Comparison of ENCODE assay signal across 15 cellular contexts in the genomic region with DNA sequence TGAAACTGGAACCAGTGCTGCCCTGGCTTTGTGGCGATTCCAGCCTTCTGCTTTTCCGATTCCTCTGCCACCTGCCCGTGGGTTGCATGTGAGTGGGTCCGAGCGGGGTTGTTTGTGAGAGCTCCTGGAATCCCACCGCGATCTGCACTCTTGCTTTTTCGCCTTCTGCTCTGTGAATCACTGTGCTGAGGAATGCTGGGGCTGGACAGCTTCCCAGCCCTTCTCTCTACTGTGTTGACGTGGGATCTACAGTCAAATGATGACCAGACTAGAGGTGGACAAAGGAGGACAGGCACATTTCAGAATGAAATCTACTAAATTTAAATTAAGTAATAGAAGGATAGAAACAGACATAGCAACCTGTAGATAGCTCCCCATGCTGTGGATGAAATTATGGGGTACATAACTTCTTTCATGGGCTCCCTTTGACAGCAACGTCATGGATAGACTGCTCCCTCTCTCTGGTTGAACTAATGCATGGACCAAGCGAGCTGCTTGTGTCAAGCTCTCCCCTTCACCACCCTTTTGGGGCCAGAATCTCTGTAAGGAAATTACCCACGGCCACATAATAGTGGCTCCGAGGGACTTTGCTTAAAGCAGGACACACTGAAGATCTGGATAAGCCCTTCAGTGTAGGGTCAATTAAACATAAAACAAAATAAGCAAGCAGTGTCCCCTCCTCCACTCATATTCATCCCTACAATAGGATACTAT. TPM values are rescaled to one million over a fixed set of nuclear protein-coding genes. Genes with fewer than 3 reads are reported as not detected.
DNase-seq lines count a peak whose midpoint lies in the region; ATAC-seq and TF ChIP-seq lines count a peak whose summit lies in the region.
"Had no signal": no experiment of that assay in that cellular context is flagged by ENCODE, and none has a peak within 500 bp of the region (broad histone marks: within the 10 kb centered on the region; RNA-seq: fewer than 3 reads in every experiment).

No MANE protein-coding gene starts in this region.

- CTCF ChIA-PET in activated naive CD4-positive, alpha-beta T cell treated with anti-CD3 and anti-CD28 coated beads, Interleukin-2, amount 10 ng/mL, durations not matched to agents 7 days and 5 days (lab: Charles Lee), result interaction anchor here (1.2 to 3.6 kb wide), 3 partner anchors 82 to 484 kb away, joined by 3 to 34 read pairs (median 5); no protein-coding TSS in a partner anchor
- CTCF ChIA-PET in MCF 10A (lab: Yijun Ruan, JAX), result interaction anchor here (0.9 to 6.3 kb wide), 5 partner anchors 10 to 485 kb away, joined by 3 to 72 read pairs (median 3); no protein-coding TSS in a partner anchor
- CTCF ChIA-PET in activated CD8-positive, alpha-beta T cell treated with anti-CD3 and anti-CD28 coated beads, Interleukin-2, amount 10 ng/mL, durations not matched to agents 7 days and 5 days (lab: Charles Lee), result interaction anchor here (1.1 to 1.9 kb wide), 4 partner anchors 21 to 484 kb away, joined by 3 to 6 read pairs (median 4); no protein-coding TSS in a partner anchor

- H3K27ac ChIP-seq in substantia nigra (ENCODE audit: low read depth, low read length, poor library complexity, severe bottlenecking) (no peak overlapping the region), testis (no peak overlapping the region)
- H3K27ac ChIP-seq: Peyer's patch, transverse colon, VCaP had no signal

- H3K36me3 ChIP-seq in testis (ENCODE audit: low read depth, missing control alignments), result no peaks in the 10 kb centered on the region
- H3K36me3 ChIP-seq: Peyer's patch, transverse colon had no signal

- H3K4me1 Mint-ChIP-seq in activated naive CD4-positive, alpha-beta T cell treated with anti-CD3 and anti-CD28 coated beads, Interleukin-2, amount 10 ng/mL, durations not matched to agents 7 days and 5 days, result peaks cover 23% of the 10 kb centered on the region
- peaks cover 8% of the 10 kb centered on the region for H3K4me1 Mint-ChIP-seq in MCF 10A (ENCODE audit: insufficient read depth, unreplicated experiment)
- H3K4me1 Mint-ChIP-seq in type B pancreatic cell (ENCODE audit: unreplicated experiment), result peaks cover 12% of the 10 kb centered on the region
- H3K4me1 Mint-ChIP-seq in activated CD8-positive, alpha-beta T cell treated with anti-CD3 and anti-CD28 coated beads, Interleukin-2, amount 10 ng/mL, durations not matched to agents 7 days and 5 days (ENCODE audit: low read depth), result peaks cover 15% of the 10 kb centered on the region

- intact Hi-C loops in MCF 10A (cut with micrococcal nuclease), result loop anchor here (5.0 kb wide), 1 partner anchor 81 kb away; no protein-coding TSS in a partner anchor
- intact Hi-C loops in testis (cut with DNase I; ENCODE audit: low total_unique reads), result no loop called here

- H3K4me1 ChIP-seq in testis, result peaks cover 10% of the 10 kb centered on the region

- 32 to 38% methylated on average over 13 of the region's 13 CpGs for WGBS in testis, 2 donors

- H3K9me3 ChIP-seq in testis, result no peaks in the 10 kb centered on the region
- H3K9me3 ChIP-seq: Peyer's patch, transverse colon had no signal

- no peak overlapping the region for H3K4me3 ChIP-seq in testis
- H3K4me3 ChIP-seq: transverse colon had no signal

- H3K36me3 Mint-ChIP-seq in activated naive CD4-positive, alpha-beta T cell treated with anti-CD3 and anti-CD28 coated beads, Interleukin-2, amount 10 ng/mL, durations not matched to agents 7 days and 5 days, result no peaks in the 10 kb centered on the region
- no peaks in the 10 kb centered on the region for H3K36me3 Mint-ChIP-seq in activated naive CD4-positive, alpha-beta T cell treated with anti-CD3 and anti-CD28 coated beads, Interleukin-2, amount 50 U/mL, for 72 hours
- peaks cover 5% of the 10 kb centered on the region for H3K36me3 Mint-ChIP-seq in MCF 10A (ENCODE audit: insufficient read depth, unreplicated experiment)
- H3K36me3 Mint-ChIP-seq in type B pancreatic cell, result no peaks in the 10 kb centered on the region
- no peaks in the 10 kb centered on the region for H3K36me3 Mint-ChIP-seq in activated CD8-positive, alpha-beta T cell treated with anti-CD3 and anti-CD28 coated beads, Interleukin-2, amount 10 ng/mL, durations not matched to agents 7 days and 5 days (ENCODE audit: low read depth)

- no TSS peak for BruUV-seq in MCF 10A (replicated peaks; lab: Mats Ljungman, UMichigan)

- peaks cover 79% of the 10 kb centered on the region for H3K27me3 Mint-ChIP-seq in activated naive CD4-positive, alpha-beta T cell treated with anti-CD3 and anti-CD28 coated beads, Interleukin-2, amount 10 ng/mL, durations not matched to agents 7 days and 5 days
- H3K27me3 Mint-ChIP-seq in MCF 10A (ENCODE audit: insufficient read depth, unreplicated experiment), result peaks cover 72% of the 10 kb centered on the region
- H3K27me3 Mint-ChIP-seq in type B pancreatic cell, result peaks cover 89% of the 10 kb centered on the region
- H3K27me3 Mint-ChIP-seq in activated CD8-positive, alpha-beta T cell treated with anti-CD3 and anti-CD28 coated beads, Interleukin-2, amount 10 ng/mL, durations not matched to agents 7 days and 5 days (ENCODE audit: low read depth), result peaks cover 68% of the 10 kb centered on the region

- no peak for TF ChIP-seq POLR2A in testis (IDR thresholded peaks at IDR 0.05)

- no peak for ATAC-seq in activated naive CD4-positive, alpha-beta T cell treated with anti-CD3 and anti-CD28 coated beads, Interleukin-2, amount 50 U/mL, for 72 hours
- ATAC-seq in activated CD8-positive, alpha-beta T cell treated with anti-CD3 and anti-CD28 coated beads, Interleukin-2, amount 10 ng/mL, durations not matched to agents 7 days and 5 days, result no peak
- ATAC-seq: HepG2 had no signal

- TF ChIP-seq CTCF in MCF 10A (IDR thresholded peaks at IDR 0.05; ENCODE audit: unreplicated experiment) (no peak), type B pancreatic cell (conservative IDR thresholded peaks at IDR 0.05) (no peak), testis (IDR thresholded peaks at IDR 0.05) (no peak)

- POLR2A ChIA-PET in MCF 10A (lab: Yijun Ruan, JAX), result no interaction called here
- POLR2A ChIA-PET in activated CD8-positive, alpha-beta T cell treated with anti-CD3 and anti-CD28 coated beads, Interleukin-2, amount 10 ng/mL, durations not matched to agents 7 days and 5 days (lab: Charles Lee), result no interaction called here

- peak overlapping the region; percentile 24 for H3K4me3 Mint-ChIP-seq in activated naive CD4-positive, alpha-beta T cell treated with anti-CD3 and anti-CD28 coated beads, Interleukin-2, amount 10 ng/mL, durations not matched to agents 7 days and 5 days
- H3K4me3 Mint-ChIP-seq in MCF 10A (ENCODE audit: unreplicated experiment), result peak overlapping the region; percentile 11
- H3K4me3 Mint-ChIP-seq in type B pancreatic cell, result peak overlapping the region; percentile 83
- H3K4me3 Mint-ChIP-seq in activated CD8-positive, alpha-beta T cell treated with anti-CD3 and anti-CD28 coated beads, Interleukin-2, amount 10 ng/mL, durations not matched to agents 7 days and 5 days, result no peak overlapping the region

- H3K27ac Mint-ChIP-seq in activated naive CD4-positive, alpha-beta T cell treated with anti-CD3 and anti-CD28 coated beads, Interleukin-2, amount 10 ng/mL, durations not matched to agents 7 days and 5 days, result no peak overlapping the region
- no peak overlapping the region for H3K27ac Mint-ChIP-seq in activated naive CD4-positive, alpha-beta T cell treated with anti-CD3 and anti-CD28 coated beads, Interleukin-2, amount 50 U/mL, for 72 hours
- no peak overlapping the region for H3K27ac Mint-ChIP-seq in MCF 10A (ENCODE audit: low read depth, unreplicated experiment)
- no peak overlapping the region for H3K27ac Mint-ChIP-seq in type B pancreatic cell
- H3K27ac Mint-ChIP-seq in activated CD8-positive, alpha-beta T cell treated with anti-CD3 and anti-CD28 coated beads, Interleukin-2, amount 10 ng/mL, durations not matched to agents 7 days and 5 days, result no peak overlapping the region

- no peaks in the 10 kb centered on the region for H3K9me3 Mint-ChIP-seq in activated naive CD4-positive, alpha-beta T cell treated with anti-CD3 and anti-CD28 coated beads, Interleukin-2, amount 10 ng/mL, durations not matched to agents 7 days and 5 days
- H3K9me3 Mint-ChIP-seq in activated naive CD4-positive, alpha-beta T cell treated with anti-CD3 and anti-CD28 coated beads, Interleukin-2, amount 50 U/mL, for 72 hours, result no peaks in the 10 kb centered on the region
- H3K9me3 Mint-ChIP-seq in MCF 10A (ENCODE audit: unreplicated experiment) (no peaks in the 10 kb centered on the region), type B pancreatic cell (no peaks in the 10 kb centered on the region)
- H3K9me3 Mint-ChIP-seq in activated CD8-positive, alpha-beta T cell treated with anti-CD3 and anti-CD28 coated beads, Interleukin-2, amount 10 ng/mL, durations not matched to agents 7 days and 5 days (ENCODE audit: insufficient read depth), result no peaks in the 10 kb centered on the region

- no peak for DNase-seq in activated naive CD4-positive, alpha-beta T cell treated with anti-CD3 and anti-CD28 coated beads, Interleukin-2, amount 10 ng/mL, durations not matched to agents 7 days and 5 days
- no peak for DNase-seq in activated naive CD4-positive, alpha-beta T cell treated with anti-CD3 and anti-CD28 coated beads, Interleukin-2, amount 50 U/mL, for 72 hours (ENCODE audit: low spot score in 2 of 2)
- DNase-seq in MCF 10A (ENCODE audit: unreplicated experiment) (no peak), iris pigment epithelial cell (ENCODE audit: low read depth) (peak; percentile 86), type B pancreatic cell (ENCODE audit: extremely low spot score, unreplicated experiment) (no peak), substantia nigra (lab: John Stamatoyannopoulos, UW) (no peak), testis (no peak)
- no peak for DNase-seq in activated CD8-positive, alpha-beta T cell treated with anti-CD3 and anti-CD28 coated beads, Interleukin-2, amount 10 ng/mL, durations not matched to agents 7 days and 5 days
- DNase-seq: effector CD4-positive, alpha-beta T cell; NCI-H2107; occipital lobe; transverse colon had no signal

- no peaks in the 10 kb centered on the region for H3K27me3 ChIP-seq in testis

RNA-seq across cellular contexts. Expression of a gene that starts 2.0 kb away (rescaled TPM):
- under 1 TPM in 1 of 2 donors, not detected in 1; 0.12 TPM for total RNA-seq in activated naive CD4-positive, alpha-beta T cell treated with anti-CD3 and anti-CD28 coated beads, Interleukin-2, amount 50 U/mL, for 72 hours
- not detected in 2 replicates for total RNA-seq in MCF 10A (2022)
- 0.14 and 1.7 TPM in 2 replicates for total RNA-seq in type B pancreatic cell (ENCODE audit: low replicate concordance)
- not detected for total RNA-seq in activated CD8-positive, alpha-beta T cell treated with anti-CD3 and anti-CD28 coated beads, Interleukin-2, amount 10 ng/mL, durations not matched to agents 7 days and 5 days
- total RNA-seq in testis, result 1 to 10 TPM in 1 of 2 donors, under 1 TPM in 1; 0.87 to 1.7 TPM
- 4.9 TPM for polyA plus RNA-seq in testis (ENCODE audit: insufficient read depth, low read depth, low replicate concordance)
- total RNA-seq: HepG2 had no signal
- polyA plus RNA-seq: HepG2 had no signal
